Comparison of ENCODE assay signal across 8 cellular contexts in genomic region chr6:32940656-32941411, GRCh38. TPM values are rescaled to one million over a fixed set of nuclear protein-coding genes. Genes with fewer than 3 reads are reported as not detected.
DNase-seq lines count a peak whose midpoint lies in the region; ATAC-seq and TF ChIP-seq lines count a peak whose summit lies in the region.

HLA-DMB (minus strand) TSS chr6:32941028; CDS start chr6:32940807, 221 bp downstream.

- no peaks in the 10 kb centered on the region for H3K27me3 Mint-ChIP-seq in activated naive CD8-positive, alpha-beta T cell treated with anti-CD3 and anti-CD28 coated beads for 36 hours

- TF ChIP-seq CTCF in Panc1 (IDR thresholded peaks at IDR 0.05): no peak
- TF ChIP-seq CTCF in neutrophil (IDR thresholded peaks at IDR 0.05): no peak

- BruUV-seq in Panc1 (replicated peaks; lab: Mats Ljungman, UMichigan): no TSS peak

- no peaks in the 10 kb centered on the region for H3K9me3 Mint-ChIP-seq in activated naive CD8-positive, alpha-beta T cell treated with anti-CD3 and anti-CD28 coated beads for 36 hours

- peak within 1 kb of the TSS; percentile 93 for H3K27ac Mint-ChIP-seq in activated naive CD8-positive, alpha-beta T cell treated with anti-CD3 and anti-CD28 coated beads for 36 hours

- in situ Hi-C loops in Panc1 (cut with HindIII; ENCODE audit: low pct_unique_long_range_greater_than_20kb, low sequenced_read_pairs): no loop called here

- intact Hi-C loops in Panc1 (cut with micrococcal nuclease; ENCODE audit: unreplicated experiment): no loop called here

- POLR2A ChIA-PET in Panc1 (lab: Charles Lee): interaction anchor here (0.6 kb wide), 1 partner anchor 85 kb away, joined by 7 read pairs; no protein-coding TSS in a partner anchor

- H3K36me3 Mint-ChIP-seq in activated naive CD8-positive, alpha-beta T cell treated with anti-CD3 and anti-CD28 coated beads for 36 hours: peaks cover 5% of the 10 kb centered on the region

- CTCF ChIA-PET in Panc1 (lab: Charles Lee): interaction anchor here (0.8 to 1.6 kb wide), 3 partner anchors 13 to 73 kb away, joined by 3 to 4 read pairs (median 3); partner anchors contain the start of gene HLA-DMA

- H3K36me3 ChIP-seq in Panc1 (ENCODE audit: control insufficient read depth, insufficient read depth, low read length) (no peaks in the 10 kb centered on the region), neutrophil (no peaks in the 10 kb centered on the region)

- DNase-seq in DMS79 (lab: John Stamatoyannopoulos, UW) (peak; percentile 8), Panc1 (ENCODE audit: low read depth, low spot score) (peak; percentile 76), glomerular visceral epithelial cell (ENCODE audit: extremely low spot score) (peak; percentile 78), GOT3 (lab: John Stamatoyannopoulos, UW) (no peak)
- DNase-seq in activated naive CD8-positive, alpha-beta T cell treated with anti-CD3 and anti-CD28 coated beads for 36 hours: peak; percentile 38

- H3K4me1 Mint-ChIP-seq in activated naive CD8-positive, alpha-beta T cell treated with anti-CD3 and anti-CD28 coated beads for 36 hours: peaks cover 56% of the 10 kb centered on the region

- H3K27me3 ChIP-seq in Panc1 (ENCODE audit: control insufficient read depth, insufficient read depth, low read length) (no peaks in the 10 kb centered on the region; the same call in 1 of the 2 replicates), neutrophil (no peaks in the 10 kb centered on the region)

- H3K4me1 ChIP-seq in Panc1 (ENCODE audit: control insufficient read depth, insufficient read depth, low read length) (no peaks in the 10 kb centered on the region), neutrophil (ENCODE audit: control insufficient read depth in 1 of 2, insufficient read depth in 1 of 2, low read depth in 1 of 2, low read length in 1 of 2) (peaks cover 78 to 80% of the 10 kb centered on the region in 2 experiments)

- H3K27ac ChIP-seq in Panc1 (ENCODE audit: low read length): no peak within 1 kb of the TSS
- H3K27ac ChIP-seq in neutrophil: peak within 1 kb of the TSS; percentile 66

- H3K9me3 ChIP-seq in Panc1 (ENCODE audit: control insufficient read depth, insufficient read depth, low read depth, low read length): no peaks in the 10 kb centered on the region
- H3K9me3 ChIP-seq in neutrophil: no peaks in the 10 kb centered on the region

- H3K4me3 Mint-ChIP-seq in activated naive CD8-positive, alpha-beta T cell treated with anti-CD3 and anti-CD28 coated beads for 36 hours: peak within 1 kb of the TSS; percentile 81

- ATAC-seq in GM19372 (IDR thresholded peaks at IDR 0.05; ENCODE audit: low read depth, unreplicated experiment) (peak; percentile 45), HG03442 (IDR thresholded peaks at IDR 0.05; ENCODE audit: unreplicated experiment) (peak; percentile 60), Panc1 (peak; percentile 99)

- H3K4me3 ChIP-seq in Panc1 (ENCODE audit: low read depth in 2 of 2, low read length in 2 of 2): peak within 1 kb of the TSS; percentile 31 to 48
- peak within 1 kb of the TSS; percentile 24 to 60 for H3K4me3 ChIP-seq in neutrophil (ENCODE audit: low read depth in 1 of 2, low read length in 1 of 2)

RNA-seq across cellular contexts. Expression of gene HLA-DMB, which starts in this region (rescaled TPM):
- total RNA-seq in Panc1 (2021; ENCODE audit: unreplicated experiment): 0.44 TPM
- polyA plus RNA-seq in Panc1 (2012; ENCODE audit: insufficient read length): not detected
- 1 to 10 TPM; 4.6 to 6.1 TPM for total RNA-seq in activated naive CD8-positive, alpha-beta T cell treated with anti-CD3 and anti-CD28 coated beads for 36 hours

Comparison
In these comparisons a context has a peak if more than half of its experiments do, and no peak if none do; other contexts are left out.
1. Peak in DNase-seq, ATAC-seq and H3K4me3 ChIP-seq in Panc1; RNA of the gene not detected or under 1 TPM.
2. ATAC-seq: peak in every context shown above with its lines; median percentile 99 in Panc1; 60 in HG03442; 45 in GM19372.